9 cellular contexts compared by ENCODE assay signal in the genomic region with DNA sequence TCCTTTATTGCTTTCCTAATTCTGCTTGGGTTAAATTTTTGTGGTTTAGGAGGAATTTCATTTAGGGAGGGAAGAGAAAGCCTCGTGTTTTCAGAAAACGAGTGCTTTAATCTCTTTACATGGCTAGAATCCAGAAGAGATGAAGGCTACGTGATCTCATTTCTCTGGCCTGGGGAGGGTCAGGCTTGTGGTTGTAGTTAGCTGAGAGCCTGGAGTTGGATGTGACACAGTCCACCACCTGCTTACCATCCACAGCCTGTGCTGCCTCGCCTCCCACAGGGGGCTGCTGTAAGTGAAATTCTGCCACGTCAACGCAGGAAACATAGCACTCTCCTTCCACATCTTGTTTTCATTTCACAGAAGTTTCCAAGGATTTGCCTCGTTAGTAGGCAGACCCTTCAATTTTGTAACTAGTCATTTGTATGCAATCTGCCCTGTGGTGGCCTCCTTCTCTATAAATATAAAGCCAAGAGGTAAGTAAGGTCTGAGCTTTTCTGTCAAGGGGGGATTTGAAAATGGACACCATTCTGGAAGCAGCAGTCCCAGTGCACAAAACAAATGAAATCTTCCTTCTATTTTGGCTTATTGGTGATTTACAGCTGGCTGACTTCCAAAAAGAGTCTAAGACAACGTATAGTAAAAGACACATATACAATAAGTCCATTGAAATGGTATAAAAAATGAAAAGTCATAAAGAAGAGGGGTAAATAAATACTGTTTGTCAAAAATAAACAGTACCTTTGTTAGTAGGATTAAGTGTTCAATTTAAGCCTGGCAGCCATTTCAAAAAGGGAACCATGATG. TPM values are rescaled to one million over a fixed set of nuclear protein-coding genes. Genes with fewer than 3 reads are reported as not detected.
A peak's percentile ranks its signal among the peaks of the same experiment; 100 is the strongest.
DNase-seq lines count a peak whose midpoint lies in the region; ATAC-seq and TF ChIP-seq lines count a peak whose summit lies in the region.
"Had no signal": no experiment of that assay in that cellular context is flagged by ENCODE, and none has a peak within 500 bp of the region (broad histone marks: within the 10 kb centered on the region; RNA-seq: fewer than 3 reads in every experiment).

No MANE protein-coding gene starts in this region.

- intact Hi-C loops in ovary (cut with DNase I) = no loop called here

- ATAC-seq in naive thymus-derived CD8-positive, alpha-beta T cell = no peak
- ATAC-seq in GM19463 (IDR thresholded peaks at IDR 0.05; ENCODE audit: unreplicated experiment) = no peak

- TF ChIP-seq CTCF in epithelial cell of proximal tubule (conservative IDR thresholded peaks at IDR 0.05; ENCODE audit: low read depth, low read length) (peak; percentile 11), ovary (IDR thresholded peaks at IDR 0.05) (peak in 2 of 3 donors; percentile 31 to 42)

- no peaks in the 10 kb centered on the region for H3K9me3 ChIP-seq in ovary

- H3K4me3 Mint-ChIP-seq in naive thymus-derived CD8-positive, alpha-beta T cell = peak overlapping the region in 1 of 10 donors; percentile 24

- DNase-seq in COLO829 (ENCODE audit: low spot score) (peak; percentile 81), NCI-H82 (lab: John Stamatoyannopoulos, UW) (peak; percentile 43), epithelial cell of proximal tubule (ENCODE audit: low read depth) (no peak), ovary (peak; percentile 77 to 88 (median 81)), NCI-H1436 treated with DMSO at 0.1 percent for 48 hours (lab: John Stamatoyannopoulos, UW) (no peak)
- no peak for DNase-seq in naive thymus-derived CD8-positive, alpha-beta T cell
- DNase-seq in activated CD4-positive, alpha-beta T cell treated with anti-CD3 and anti-CD28 coated beads, Interleukin-2, amount 50 U/mL, for 1 hour = no peak
- DNase-seq: NCI-H510A treated with DMSO at 0.1 percent for 48 hours had no signal

- no peak overlapping the region for H3K27ac Mint-ChIP-seq in naive thymus-derived CD8-positive, alpha-beta T cell

- no peaks in the 10 kb centered on the region for H3K9me3 Mint-ChIP-seq in naive thymus-derived CD8-positive, alpha-beta T cell

- H3K36me3 Mint-ChIP-seq in naive thymus-derived CD8-positive, alpha-beta T cell = peaks cover 0 to 4% (median 3%) of the 10 kb centered on the region in 3 donors

- peaks cover 20 to 64% (median 53%) of the 10 kb centered on the region in 5 donors for H3K27me3 Mint-ChIP-seq in naive thymus-derived CD8-positive, alpha-beta T cell

- no peak for TF ChIP-seq EP300 in ovary (IDR thresholded peaks at IDR 0.05)

- 4 to 9% (median 6%) methylated on average over 8 of the region's 8 CpGs for WGBS in ovary, 3 donors

- no peaks in the 10 kb centered on the region for H3K27me3 ChIP-seq in ovary

- peaks cover 11% of the 10 kb centered on the region for H3K4me1 ChIP-seq in ovary (ENCODE audit: insufficient read depth)

- no peaks in the 10 kb centered on the region for H3K36me3 ChIP-seq in ovary

- POLR2A ChIA-PET in naive thymus-derived CD8-positive, alpha-beta T cell (lab: Charles Lee) = interaction anchor here (0.6 kb wide), 1 partner anchor 131 kb away, joined by 5 read pairs; no protein-coding TSS in a partner anchor

- H3K4me1 Mint-ChIP-seq in naive thymus-derived CD8-positive, alpha-beta T cell = peaks cover 15 to 22% (median 15%) of the 10 kb centered on the region in 4 donors

- TF ChIP-seq POLR2A in ovary (IDR thresholded peaks at IDR 0.05) = no peak

- H3K4me3 ChIP-seq in epithelial cell of proximal tubule (ENCODE audit: low read depth, low read length) (no peak overlapping the region), ovary (no peak overlapping the region)

- peak overlapping the region; percentile 17 to 80 for H3K27ac ChIP-seq in ovary

RNA-seq across cellular contexts. Expression of gene GXYLT2, which starts 3.4 kb away (rescaled TPM):
- total RNA-seq in epithelial cell of proximal tubule (1.6 and 2.8 TPM in 2 replicates), ovary (10 to 100 TPM; 28.0 to 86.0 (median 47.0) TPM)
- polyA plus RNA-seq in ovary = 10 to 100 TPM in 1 of 2 donors, 1 to 10 TPM in 1; 9.4 to 34.9 TPM
- total RNA-seq in naive thymus-derived CD8-positive, alpha-beta T cell = not detected
- polyA plus RNA-seq in naive thymus-derived CD8-positive, alpha-beta T cell = not detected

RNA-seq across cellular contexts. Expression of gene SHQ1, which starts 43.0 kb away (rescaled TPM):
- total RNA-seq in epithelial cell of proximal tubule (15.2 and 17.3 TPM in 2 replicates), ovary (10 to 100 TPM in 6 of 7 donors, 1 to 10 TPM in 1; 9.7 to 30.0 (median 18.2) TPM)
- 10 to 100 TPM in 1 of 2 donors, 1 to 10 TPM in 1; 6.6 to 14.6 TPM for polyA plus RNA-seq in ovary
- total RNA-seq in naive thymus-derived CD8-positive, alpha-beta T cell = 10 to 100 TPM; 23.4 to 26.4 TPM
- polyA plus RNA-seq in naive thymus-derived CD8-positive, alpha-beta T cell = 10 to 100 TPM; 14.8 to 22.7 (median 16.5) TPM

Comparison
In these comparisons a context has a peak if more than half of its experiments do, and no peak if none do; other contexts are left out.
1. DNase-seq: peak in COLO829 (single experiment), NCI-H82 (single experiment) and ovary (5 of 5); none in epithelial cell of proximal tubule (single experiment), NCI-H1436 treated with DMSO at 0.1 percent for 48 hours (single experiment), naive thymus-derived CD8-positive, alpha-beta T cell (0 of 10) and activated CD4-positive, alpha-beta T cell treated with anti-CD3 and anti-CD28 coated beads, Interleukin-2, amount 50 U/mL, for 1 hour (single experiment).